ENCODE assay signal across 21 cellular contexts in genomic region chr21:38383411-38384245, GRCh38.
"Had no signal": no experiment of that assay in that cellular context is flagged by ENCODE, and none has a peak within 500 bp of the region (broad histone marks: within the 10 kb centered on the region; RNA-seq: fewer than 3 reads in every experiment).

No MANE protein-coding gene starts in this region.

- H2AFZ ChIP-seq: neural progenitor cell, parathyroid adenoma had no signal

- H3K4me1 ChIP-seq: parathyroid adenoma, psoas muscle, testis, transverse colon had no signal

- H3K27ac Mint-ChIP-seq: effector memory CD8-positive, alpha-beta T cell; naive thymus-derived CD4-positive, alpha-beta T cell; neural progenitor cell; stimulated activated naive B cell treated with anti-CD40 and anti-IgM and Interleukin-4, amounts not matched to agents 10 μg/mL and 1 μg/mL and 100 μg/mL, for 72 hours; stimulated activated naive CD8-positive, alpha-beta T cell treated with anti-CD3 and anti-CD28 coated beads, Interleukin-15, amount 100 ng/mL, for 72 hours had no signal

- DNase-seq: effector memory CD8-positive, alpha-beta T cell; esophagus squamous epithelium; foreskin fibroblast; heart left ventricle; hippocampal formation; left colon; left ventricle myocardium superior; psoas muscle; retina; sigmoid colon; stimulated activated CD4-positive, alpha-beta T cell treated with anti-CD3 and anti-CD28 coated beads, Interleukin-2, amount 100 ng/mL, for 24 hours; stimulated activated CD4-positive, alpha-beta T cell treated with anti-CD3 and anti-CD28 coated beads, Interleukin-4, amount 100 ng/mL, for 4 hours; stimulated activated naive B cell treated with anti-CD40 and anti-IgM and Interleukin-4, amounts not matched to agents 10 μg/mL and 1 μg/mL and 100 μg/mL, for 72 hours; stimulated activated naive CD8-positive, alpha-beta T cell treated with anti-CD3 and anti-CD28 coated beads, Interleukin-15, amount 100 ng/mL, for 72 hours; testis; transverse colon had no signal

- H3K4me3 ChIP-seq: esophagus squamous epithelium, heart left ventricle, neural progenitor cell, psoas muscle, sigmoid colon, skin epidermis, testis, transverse colon had no signal

- H3K9me3 ChIP-seq: esophagus squamous epithelium, heart left ventricle, psoas muscle, sigmoid colon, testis, transverse colon had no signal

- H3K9me3 Mint-ChIP-seq: effector memory CD8-positive, alpha-beta T cell; naive thymus-derived CD4-positive, alpha-beta T cell; neural progenitor cell; stimulated activated naive B cell treated with anti-CD40 and anti-IgM and Interleukin-4, amounts not matched to agents 10 μg/mL and 1 μg/mL and 100 μg/mL, for 72 hours; stimulated activated naive CD8-positive, alpha-beta T cell treated with anti-CD3 and anti-CD28 coated beads, Interleukin-15, amount 100 ng/mL, for 72 hours had no signal

- H3K36me3 Mint-ChIP-seq: naive thymus-derived CD4-positive, alpha-beta T cell; neural progenitor cell; stimulated activated naive B cell treated with anti-CD40 and anti-IgM and Interleukin-4, amounts not matched to agents 10 μg/mL and 1 μg/mL and 100 μg/mL, for 72 hours had no signal

- H3K4me2 ChIP-seq: neural progenitor cell had no signal

- H3K9ac ChIP-seq: neural progenitor cell, parathyroid adenoma had no signal

- H3K27me3 ChIP-seq: esophagus squamous epithelium, heart left ventricle, neural progenitor cell, sigmoid colon, testis, transverse colon had no signal

- H3K27ac ChIP-seq: epithelial cell of prostate, neural progenitor cell, parathyroid adenoma, psoas muscle, sigmoid colon, skin epidermis, testis, transverse colon had no signal

- ATAC-seq: effector memory CD8-positive, alpha-beta T cell; left colon; naive thymus-derived CD4-positive, alpha-beta T cell; psoas muscle; stimulated activated naive B cell treated with anti-CD40 and anti-IgM and Interleukin-4, amounts not matched to agents 10 μg/mL and 1 μg/mL and 100 μg/mL, for 72 hours; stimulated activated naive CD8-positive, alpha-beta T cell treated with anti-CD3 and anti-CD28 coated beads, Interleukin-15, amount 100 ng/mL, for 72 hours had no signal

- H3K79me2 ChIP-seq: parathyroid adenoma had no signal

- H3K36me3 ChIP-seq: neural progenitor cell, sigmoid colon, transverse colon had no signal

- H3K4me3 Mint-ChIP-seq: effector memory CD8-positive, alpha-beta T cell; naive thymus-derived CD4-positive, alpha-beta T cell; neural progenitor cell; stimulated activated naive B cell treated with anti-CD40 and anti-IgM and Interleukin-4, amounts not matched to agents 10 μg/mL and 1 μg/mL and 100 μg/mL, for 72 hours; stimulated activated naive CD8-positive, alpha-beta T cell treated with anti-CD3 and anti-CD28 coated beads, Interleukin-15, amount 100 ng/mL, for 72 hours had no signal
